2 cellular contexts compared by ENCODE assay signal in the genomic region with DNA sequence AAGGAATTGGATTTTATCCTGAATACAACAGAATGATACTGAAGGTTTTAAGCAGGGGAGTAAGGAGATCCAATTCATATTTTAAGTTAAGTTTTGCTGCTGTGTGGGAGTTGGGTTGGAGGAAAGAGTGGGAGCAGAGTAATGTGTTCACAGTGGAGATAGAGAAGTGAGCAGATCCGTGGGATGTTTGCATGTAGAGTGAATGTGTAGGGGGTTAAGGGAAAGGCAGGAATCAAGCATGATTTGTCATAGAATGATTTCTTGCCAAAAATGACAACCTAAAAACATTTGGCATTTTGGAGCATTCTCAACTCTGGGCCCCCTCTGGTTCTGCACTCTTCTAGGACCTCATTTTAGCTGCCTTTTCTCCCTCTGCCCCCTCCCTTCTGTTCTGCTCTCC.
TF ChIP-seq lines count a peak whose summit lies in the region.

No MANE protein-coding gene starts in this region.

TF ChIP-seq in HEK293, 187 proteins besides CTCF, POLR2A, EP300 and RAD21 (continues in another document):
- TF ChIP-seq ZSCAN16 (tag by site-specific recombination; IDR thresholded peaks at IDR 0.05) (no peak), ZNF600 (tag by site-specific recombination; IDR thresholded peaks at IDR 0.05) (peak; percentile 26; the same call in 1 of the 2 replicates), ZBTB21 (tag by site-specific recombination; IDR thresholded peaks at IDR 0.05) (no peak), TSHZ1 (tag by site-specific recombination; IDR thresholded peaks at IDR 0.05; ENCODE audit: borderline replicate concordance) (no peak), ZBTB7A (tag by site-specific recombination; IDR thresholded peaks at IDR 0.05; ENCODE audit: low read depth) (no peak), ZNF792 (tag by site-specific recombination; IDR thresholded peaks at IDR 0.05) (no peak), ZFHX2 (tag by site-specific recombination; conservative IDR thresholded peaks at IDR 0.05) (peak; percentile 98), KLF7 (tag by site-specific recombination; IDR thresholded peaks at IDR 0.05; ENCODE audit: borderline replicate concordance) (no peak), GLIS2 (tag by site-specific recombination; IDR thresholded peaks at IDR 0.05) (no peak), ELK4 (IDR thresholded peaks at IDR 0.05; ENCODE audit: borderline replicate concordance, low read depth, low read length) (no peak), ZNF544 (tag by site-specific recombination; IDR thresholded peaks at IDR 0.05) (no peak), EGR2 (tag by site-specific recombination; IDR thresholded peaks at IDR 0.05; ENCODE audit: low read depth) (peak; percentile 97), ZNF610 (tag by site-specific recombination; IDR thresholded peaks at IDR 0.05; ENCODE audit: borderline replicate concordance) (no peak), ZNF639 (tag by site-specific recombination; IDR thresholded peaks at IDR 0.05) (no peak)
- TF ChIP-seq, protein P1, sequence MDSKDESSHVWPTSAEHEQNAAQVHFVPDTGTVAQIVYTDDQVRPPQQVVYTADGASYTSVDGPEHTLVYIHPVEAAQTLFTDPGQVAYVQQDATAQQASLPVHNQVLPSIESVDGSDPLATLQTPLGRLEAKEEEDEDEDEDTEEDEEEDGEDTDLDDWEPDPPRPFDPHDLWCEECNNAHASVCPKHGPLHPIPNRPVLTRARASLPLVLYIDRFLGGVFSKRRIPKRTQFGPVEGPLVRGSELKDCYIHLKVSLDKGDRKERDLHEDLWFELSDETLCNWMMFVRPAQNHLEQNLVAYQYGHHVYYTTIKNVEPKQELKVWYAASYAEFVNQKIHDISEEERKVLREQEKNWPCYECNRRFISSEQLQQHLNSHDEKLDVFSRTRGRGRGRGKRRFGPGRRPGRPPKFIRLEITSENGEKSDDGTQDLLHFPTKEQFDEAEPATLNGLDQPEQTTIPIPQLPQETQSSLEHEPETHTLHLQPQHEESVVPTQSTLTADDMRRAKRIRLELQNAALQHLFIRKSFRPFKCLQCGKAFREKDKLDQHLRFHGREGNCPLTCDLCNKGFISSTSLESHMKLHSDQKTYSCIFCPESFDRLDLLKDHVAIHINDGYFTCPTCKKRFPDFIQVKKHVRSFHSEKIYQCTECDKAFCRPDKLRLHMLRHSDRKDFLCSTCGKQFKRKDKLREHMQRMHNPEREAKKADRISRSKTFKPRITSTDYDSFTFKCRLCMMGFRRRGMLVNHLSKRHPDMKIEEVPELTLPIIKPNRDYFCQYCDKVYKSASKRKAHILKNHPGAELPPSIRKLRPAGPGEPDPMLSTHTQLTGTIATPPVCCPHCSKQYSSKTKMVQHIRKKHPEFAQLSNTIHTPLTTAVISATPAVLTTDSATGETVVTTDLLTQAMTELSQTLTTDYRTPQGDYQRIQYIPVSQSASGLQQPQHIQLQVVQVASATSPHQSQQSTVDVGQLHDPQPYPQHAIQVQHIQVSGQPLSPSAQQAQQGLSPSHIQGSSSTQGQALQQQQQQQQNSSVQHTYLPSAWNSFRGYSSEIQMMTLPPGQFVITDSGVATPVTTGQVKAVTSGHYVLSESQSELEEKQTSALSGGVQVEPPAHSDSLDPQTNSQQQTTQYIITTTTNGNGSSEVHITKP (tag by site-specific recombination; IDR thresholded peaks at IDR 0.05): peak; percentile 57

TF ChIP-seq in GM12878, 131 proteins besides CTCF, POLR2A, EP300 and RAD21:
- TF ChIP-seq EGR1 (IDR thresholded peaks at IDR 0.05; ENCODE audit: borderline replicate concordance in 1 of 2, low read depth in 2 of 2, low read length in 2 of 2): peak in 1 of 2 experiments; percentile 28; a peak in 1 of 3 replicates
- TF ChIP-seq, protein P2, sequence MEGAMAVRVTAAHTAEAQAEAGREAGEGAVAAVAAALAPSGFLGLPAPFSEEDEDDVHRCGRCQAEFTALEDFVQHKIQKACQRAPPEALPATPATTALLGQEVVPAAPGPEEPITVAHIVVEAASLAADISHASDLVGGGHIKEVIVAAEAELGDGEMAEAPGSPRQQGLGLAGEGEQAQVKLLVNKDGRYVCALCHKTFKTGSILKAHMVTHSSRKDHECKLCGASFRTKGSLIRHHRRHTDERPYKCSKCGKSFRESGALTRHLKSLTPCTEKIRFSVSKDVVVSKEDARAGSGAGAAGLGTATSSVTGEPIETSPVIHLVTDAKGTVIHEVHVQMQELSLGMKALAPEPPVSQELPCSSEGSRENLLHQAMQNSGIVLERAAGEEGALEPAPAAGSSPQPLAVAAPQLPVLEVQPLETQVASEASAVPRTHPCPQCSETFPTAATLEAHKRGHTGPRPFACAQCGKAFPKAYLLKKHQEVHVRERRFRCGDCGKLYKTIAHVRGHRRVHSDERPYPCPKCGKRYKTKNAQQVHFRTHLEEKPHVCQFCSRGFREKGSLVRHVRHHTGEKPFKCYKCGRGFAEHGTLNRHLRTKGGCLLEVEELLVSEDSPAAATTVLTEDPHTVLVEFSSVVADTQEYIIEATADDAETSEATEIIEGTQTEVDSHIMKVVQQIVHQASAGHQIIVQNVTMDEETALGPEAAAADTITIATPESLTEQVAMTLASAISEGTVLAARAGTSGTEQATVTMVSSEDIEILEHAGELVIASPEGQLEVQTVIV (IDR thresholded peaks at IDR 0.05; ENCODE audit: borderline replicate concordance, partially characterized antibody): no peak
- TF ChIP-seq RUNX3 (IDR thresholded peaks at IDR 0.05; ENCODE audit: low read length): peak; percentile 15; the same call in 1 of the 2 replicates
- no peak for TF ChIP-seq CREB1 (IDR thresholded peaks at IDR 0.05; ENCODE audit: low read depth)
- TF ChIP-seq KDM1A (IDR thresholded peaks at IDR 0.05; ENCODE audit: borderline replicate concordance): no peak
- peak; percentile 64 for TF ChIP-seq SPI1 (IDR thresholded peaks at IDR 0.05; ENCODE audit: borderline replicate concordance, insufficient read depth, low read depth, low read length)
